Comparison of ENCODE assay signal across 1 cellular context in the genomic region with DNA sequence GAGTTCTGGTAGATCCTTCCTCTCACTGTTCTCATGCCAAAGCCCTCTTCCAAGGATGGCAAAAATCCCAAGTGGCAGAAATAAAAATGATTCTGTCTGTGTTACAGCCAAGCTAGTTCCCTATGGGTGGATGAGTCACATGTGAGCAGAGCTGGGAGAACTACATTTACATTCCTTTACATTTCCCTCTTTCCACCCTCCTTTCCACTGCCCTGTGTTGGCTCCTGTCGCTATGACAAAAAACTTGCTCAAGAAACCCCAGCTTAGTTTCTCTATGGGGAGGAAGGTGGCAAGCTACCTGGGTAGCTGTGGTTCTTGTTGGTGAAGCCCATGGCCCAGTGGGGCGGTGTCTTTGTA.
TF ChIP-seq lines count a peak whose summit lies in the region.

No MANE protein-coding gene starts in this region.

TF ChIP-seq in H1, 55 proteins besides CTCF, POLR2A, EP300 and RAD21:
- TF ChIP-seq CBX5 (IDR thresholded peaks at IDR 0.05; ENCODE audit: low read depth, low read length) = no peak
- no peak for TF ChIP-seq KDM1A (IDR thresholded peaks at IDR 0.05; ENCODE audit: borderline replicate concordance, low read length)
- TF ChIP-seq TAF1 (IDR thresholded peaks at IDR 0.05; ENCODE audit: low read depth, low read length) = 0 out of 2 replicates have a peak, but pooled peaks have one; percentile 19
- no peak for TF ChIP-seq SP2 (IDR thresholded peaks at IDR 0.05; ENCODE audit: low read length)
- no peak for TF ChIP-seq BACH1 (IDR thresholded peaks at IDR 0.05; ENCODE audit: low read length)
- no peak for TF ChIP-seq RBBP5 (IDR thresholded peaks at IDR 0.05; ENCODE audit: borderline replicate concordance, low read depth, low read length)
- no peak for TF ChIP-seq NRF1 (IDR thresholded peaks at IDR 0.05; ENCODE audit: low read depth, low read length)
- TF ChIP-seq, protein P1, sequence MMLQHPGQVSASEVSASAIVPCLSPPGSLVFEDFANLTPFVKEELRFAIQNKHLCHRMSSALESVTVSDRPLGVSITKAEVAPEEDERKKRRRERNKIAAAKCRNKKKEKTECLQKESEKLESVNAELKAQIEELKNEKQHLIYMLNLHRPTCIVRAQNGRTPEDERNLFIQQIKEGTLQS (IDR thresholded peaks at IDR 0.05; ENCODE audit: insufficient read depth, low read depth, low read length) = no peak
